ENCODE assay signal across 8 cellular contexts in genomic region chr13:32969516-32969941, GRCh38. TPM values are rescaled to one million over a fixed set of nuclear protein-coding genes. Genes with fewer than 3 reads are reported as not detected.
DNase-seq lines count a peak whose midpoint lies in the region; ATAC-seq, FAIRE-seq and TF ChIP-seq lines count a peak whose summit lies in the region.

No MANE protein-coding gene starts in this region.

- no peak for FAIRE-seq in small intestine (lab: Jason Lieb, UNC)
- no peak for FAIRE-seq in H54 (lab: Jason Lieb, UNC)

- WGBS in stomach, 5 donors: 43 to 63% (median 52%) methylated on average over 7 of the region's 7 CpGs
- WGBS in small intestine, 3 donors: 37 to 78% (median 67%) methylated on average over 7 of the region's 7 CpGs

- intact Hi-C loops in stomach (cut with DNase I; ENCODE audit: low total_unique reads): no loop called here

- TF ChIP-seq CTCF in fibroblast of the aortic adventitia (IDR thresholded peaks at IDR 0.05; ENCODE audit: insufficient read depth, low read length) (no peak), stomach (IDR thresholded peaks at IDR 0.05) (no peak)

- peaks cover 0 to 8% (median 3%) of the 10 kb centered on the region in 4 donors for H3K4me1 ChIP-seq in stomach
- H3K4me1 ChIP-seq in small intestine (ENCODE audit: control insufficient read depth in 2 of 2, insufficient read depth in 1 of 2, low read depth in 1 of 2, low read length in 1 of 2): no peaks in the 10 kb centered on the region

- peak overlapping the region in 4 of 5 donors; percentile 38 to 69 (median 60) for H3K27ac ChIP-seq in stomach
- peak overlapping the region in 1 of 2 donors; percentile 37 for H3K27ac ChIP-seq in small intestine (ENCODE audit: low read depth in 1 of 2, low read length in 1 of 2)

- H3K27me3 ChIP-seq in stomach (no peaks in the 10 kb centered on the region), small intestine (ENCODE audit: control insufficient read depth in 2 of 2, insufficient read depth in 2 of 2, low read length in 2 of 2) (no peaks in the 10 kb centered on the region)

- TF ChIP-seq POLR2A in stomach (IDR thresholded peaks at IDR 0.05): no peak
- no peak for TF ChIP-seq POLR2A in H54 (IDR thresholded peaks at IDR 0.05; ENCODE audit: low read depth, low read length)

- peak overlapping the region; percentile 47 for H3K4me3 ChIP-seq in fibroblast of the aortic adventitia (ENCODE audit: low read depth, low read length)
- H3K4me3 ChIP-seq in stomach: peak overlapping the region in 1 of 4 donors; percentile 21
- no peak overlapping the region for H3K4me3 ChIP-seq in small intestine (ENCODE audit: low read depth in 1 of 2, low read length in 2 of 2)

- H3K9me3 ChIP-seq in stomach (no peaks in the 10 kb centered on the region), small intestine (ENCODE audit: control insufficient read depth, low read depth) (no peaks in the 10 kb centered on the region)

- ATAC-seq in GM19025 (IDR thresholded peaks at IDR 0.05; ENCODE audit: low read depth, unreplicated experiment) (peak; percentile 96), HG03558 (IDR thresholded peaks at IDR 0.05; ENCODE audit: extremely low read depth, unreplicated experiment) (peak; percentile 85)

- DNase-seq in fibroblast of the aortic adventitia (ENCODE audit: low read depth) (peak; percentile 67), stomach (no peak), small intestine (no peak), NCI-H1694 treated with DMSO at 0.1 percent for 48 hours (lab: John Stamatoyannopoulos, UW) (no peak), Kasumi-1 (lab: John Stamatoyannopoulos, UW) (no peak), H54 (ENCODE audit: insufficient read length, low spot score) (no peak)

- TF ChIP-seq EP300 in stomach (IDR thresholded peaks at IDR 0.05): no peak

- no peaks in the 10 kb centered on the region for H3K36me3 ChIP-seq in stomach
- H3K36me3 ChIP-seq in small intestine (ENCODE audit: control insufficient read depth in 2 of 2, insufficient read depth in 2 of 2, low read length in 2 of 2): no peaks in the 10 kb centered on the region

RNA-seq across cellular contexts. Expression of gene KL, which starts 46.7 kb away (rescaled TPM):
- total RNA-seq in fibroblast of the aortic adventitia (ENCODE audit: low replicate concordance): 0.81 TPM in 1 of 2 replicates, not detected in the other
- total RNA-seq in stomach: 1 to 10 TPM in 3 of 5 donors, under 1 TPM in 2; 0.45 to 4.0 (median 1.7) TPM
- polyA plus RNA-seq in stomach: 1 to 10 TPM in 2 of 3 donors, under 1 TPM in 1; 0.38 to 1.6 (median 1.2) TPM
- 1 to 10 TPM in 1 of 3 donors, under 1 TPM in 2; 0.67 to 3.2 (median 0.81) TPM for polyA plus RNA-seq in small intestine
